1 cellular context compared by ENCODE assay signal in the genomic region with DNA sequence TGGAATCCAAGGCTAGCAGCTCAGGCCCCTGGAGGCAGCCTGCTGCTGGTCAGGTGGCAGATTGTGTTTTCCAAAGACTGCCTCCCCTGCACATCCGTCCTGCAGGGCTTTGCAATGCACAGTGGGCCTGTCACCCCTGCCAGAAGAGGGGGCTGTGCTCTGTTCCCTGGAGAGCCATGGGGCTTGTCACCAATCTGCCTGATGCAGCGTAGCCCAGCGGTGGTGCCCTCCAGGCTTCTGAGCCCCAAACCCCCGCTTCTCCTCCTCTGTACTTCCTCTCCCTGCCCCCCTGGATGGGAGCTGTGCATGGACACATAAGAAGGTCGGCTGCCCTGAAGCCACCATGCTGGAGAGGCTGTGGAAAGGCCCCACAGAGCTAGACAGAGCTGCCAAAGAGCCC.
TF ChIP-seq lines count a peak whose summit lies in the region.

No MANE protein-coding gene starts in this region.

TF ChIP-seq in GM23338, 12 proteins besides CTCF, POLR2A, EP300 and RAD21 (continued from another document):
- TF ChIP-seq REST (IDR thresholded peaks at IDR 0.05; ENCODE audit: unreplicated experiment) = no peak
- TF ChIP-seq, protein P1, sequence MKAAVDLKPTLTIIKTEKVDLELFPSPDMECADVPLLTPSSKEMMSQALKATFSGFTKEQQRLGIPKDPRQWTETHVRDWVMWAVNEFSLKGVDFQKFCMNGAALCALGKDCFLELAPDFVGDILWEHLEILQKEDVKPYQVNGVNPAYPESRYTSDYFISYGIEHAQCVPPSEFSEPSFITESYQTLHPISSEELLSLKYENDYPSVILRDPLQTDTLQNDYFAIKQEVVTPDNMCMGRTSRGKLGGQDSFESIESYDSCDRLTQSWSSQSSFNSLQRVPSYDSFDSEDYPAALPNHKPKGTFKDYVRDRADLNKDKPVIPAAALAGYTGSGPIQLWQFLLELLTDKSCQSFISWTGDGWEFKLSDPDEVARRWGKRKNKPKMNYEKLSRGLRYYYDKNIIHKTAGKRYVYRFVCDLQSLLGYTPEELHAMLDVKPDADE (IDR thresholded peaks at IDR 0.05) = no peak
- no peak for TF ChIP-seq EZH2phosphoT487 (IDR thresholded peaks at IDR 0.05; ENCODE audit: unreplicated experiment)
- no peak for TF ChIP-seq ZNF331 (CRISPR knock-in tag; IDR thresholded peaks at IDR 0.05; ENCODE audit: low read depth)
- no peak for TF ChIP-seq CREB1 (CRISPR knock-in tag; IDR thresholded peaks at IDR 0.05; ENCODE audit: low read depth)
- no peak for TF ChIP-seq POLR2AphosphoS5 (IDR thresholded peaks at IDR 0.05; ENCODE audit: low read depth)
- no peak for TF ChIP-seq NANOG (IDR thresholded peaks at IDR 0.05; ENCODE audit: borderline replicate concordance)
- TF ChIP-seq JUNB (IDR thresholded peaks at IDR 0.05; ENCODE audit: unreplicated experiment) = no peak
- no peak for TF ChIP-seq STAT1 (IDR thresholded peaks at IDR 0.05; ENCODE audit: unreplicated experiment)
- TF ChIP-seq, protein P2, sequence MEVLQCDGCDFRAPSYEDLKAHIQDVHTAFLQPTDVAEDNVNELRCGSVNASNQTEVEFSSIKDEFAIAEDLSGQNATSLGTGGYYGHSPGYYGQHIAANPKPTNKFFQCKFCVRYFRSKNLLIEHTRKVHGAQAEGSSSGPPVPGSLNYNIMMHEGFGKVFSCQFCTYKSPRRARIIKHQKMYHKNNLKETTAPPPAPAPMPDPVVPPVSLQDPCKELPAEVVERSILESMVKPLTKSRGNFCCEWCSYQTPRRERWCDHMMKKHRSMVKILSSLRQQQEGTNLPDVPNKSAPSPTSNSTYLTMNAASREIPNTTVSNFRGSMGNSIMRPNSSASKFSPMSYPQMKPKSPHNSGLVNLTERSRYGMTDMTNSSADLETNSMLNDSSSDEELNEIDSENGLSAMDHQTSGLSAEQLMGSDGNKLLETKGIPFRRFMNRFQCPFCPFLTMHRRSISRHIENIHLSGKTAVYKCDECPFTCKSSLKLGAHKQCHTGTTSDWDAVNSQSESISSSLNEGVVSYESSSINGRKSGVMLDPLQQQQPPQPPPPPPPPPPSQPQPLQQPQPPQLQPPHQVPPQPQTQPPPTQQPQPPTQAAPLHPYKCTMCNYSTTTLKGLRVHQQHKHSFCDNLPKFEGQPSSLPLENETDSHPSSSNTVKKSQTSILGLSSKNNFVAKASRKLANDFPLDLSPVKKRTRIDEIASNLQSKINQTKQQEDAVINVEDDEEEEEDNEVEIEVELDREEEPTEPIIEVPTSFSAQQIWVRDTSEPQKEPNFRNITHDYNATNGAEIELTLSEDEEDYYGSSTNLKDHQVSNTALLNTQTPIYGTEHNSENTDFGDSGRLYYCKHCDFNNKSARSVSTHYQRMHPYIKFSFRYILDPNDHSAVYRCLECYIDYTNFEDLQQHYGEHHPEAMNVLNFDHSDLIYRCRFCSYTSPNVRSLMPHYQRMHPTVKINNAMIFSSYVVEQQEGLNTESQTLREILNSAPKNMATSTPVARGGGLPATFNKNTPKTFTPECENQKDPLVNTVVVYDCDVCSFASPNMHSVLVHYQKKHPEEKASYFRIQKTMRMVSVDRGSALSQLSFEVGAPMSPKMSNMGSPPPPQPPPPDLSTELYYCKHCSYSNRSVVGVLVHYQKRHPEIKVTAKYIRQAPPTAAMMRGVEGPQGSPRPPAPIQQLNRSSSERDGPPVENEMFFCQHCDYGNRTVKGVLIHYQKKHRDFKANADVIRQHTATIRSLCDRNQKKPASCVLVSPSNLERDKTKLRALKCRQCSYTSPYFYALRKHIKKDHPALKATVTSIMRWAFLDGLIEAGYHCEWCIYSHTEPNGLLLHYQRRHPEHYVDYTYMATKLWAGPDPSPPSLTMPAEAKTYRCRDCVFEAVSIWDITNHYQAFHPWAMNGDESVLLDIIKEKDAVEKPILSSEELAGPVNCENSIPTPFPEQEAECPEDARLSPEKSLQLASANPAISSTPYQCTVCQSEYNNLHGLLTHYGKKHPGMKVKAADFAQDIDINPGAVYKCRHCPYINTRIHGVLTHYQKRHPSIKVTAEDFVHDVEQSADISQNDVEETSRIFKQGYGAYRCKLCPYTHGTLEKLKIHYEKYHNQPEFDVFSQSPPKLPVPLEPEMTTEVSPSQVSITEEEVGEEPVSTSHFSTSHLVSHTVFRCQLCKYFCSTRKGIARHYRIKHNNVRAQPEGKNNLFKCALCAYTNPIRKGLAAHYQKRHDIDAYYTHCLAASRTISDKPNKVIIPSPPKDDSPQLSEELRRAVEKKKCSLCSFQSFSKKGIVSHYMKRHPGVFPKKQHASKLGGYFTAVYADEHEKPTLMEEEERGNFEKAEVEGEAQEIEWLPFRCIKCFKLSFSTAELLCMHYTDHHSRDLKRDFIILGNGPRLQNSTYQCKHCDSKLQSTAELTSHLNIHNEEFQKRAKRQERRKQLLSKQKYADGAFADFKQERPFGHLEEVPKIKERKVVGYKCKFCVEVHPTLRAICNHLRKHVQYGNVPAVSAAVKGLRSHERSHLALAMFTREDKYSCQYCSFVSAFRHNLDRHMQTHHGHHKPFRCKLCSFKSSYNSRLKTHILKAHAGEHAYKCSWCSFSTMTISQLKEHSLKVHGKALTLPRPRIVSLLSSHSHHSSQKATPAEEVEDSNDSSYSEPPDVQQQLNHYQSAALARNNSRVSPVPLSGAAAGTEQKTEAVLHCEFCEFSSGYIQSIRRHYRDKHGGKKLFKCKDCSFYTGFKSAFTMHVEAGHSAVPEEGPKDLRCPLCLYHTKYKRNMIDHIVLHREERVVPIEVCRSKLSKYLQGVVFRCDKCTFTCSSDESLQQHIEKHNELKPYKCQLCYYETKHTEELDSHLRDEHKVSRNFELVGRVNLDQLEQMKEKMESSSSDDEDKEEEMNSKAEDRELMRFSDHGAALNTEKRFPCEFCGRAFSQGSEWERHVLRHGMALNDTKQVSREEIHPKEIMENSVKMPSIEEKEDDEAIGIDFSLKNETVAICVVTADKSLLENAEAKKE (CRISPR knock-in tag; IDR thresholded peaks at IDR 0.05) = no peak
